Comparison of ENCODE assay signal across 21 cellular contexts in genomic region chr2:63369146-63369545, GRCh38.
DNase-seq lines count a peak whose midpoint lies in the region; ATAC-seq, FAIRE-seq and TF ChIP-seq lines count a peak whose summit lies in the region.
"Had no signal": no experiment of that assay in that cellular context is flagged by ENCODE, and none has a peak within 500 bp of the region (broad histone marks: within the 10 kb centered on the region; RNA-seq: fewer than 3 reads in every experiment).

No MANE protein-coding gene starts in this region.

- no peak for TF ChIP-seq RAD21 in HepG2 (CRISPR knock-in tag; IDR thresholded peaks at IDR 0.05)
- no peak for TF ChIP-seq RAD21 in K562 (CRISPR knock-in tag; conservative IDR thresholded peaks at IDR 0.05 in 1 of 2, IDR thresholded peaks at IDR 0.05 in 1 of 2)

- H3K27ac ChIP-seq in HepG2 (ENCODE audit: extremely low read length, insufficient read depth, low read length), result no peak overlapping the region
- H3K27ac ChIP-seq in right lobe of liver, result no peak overlapping the region
- no peak overlapping the region for H3K27ac ChIP-seq in K562 (ENCODE audit: extremely low read depth, low read depth, low read length)
- H3K27ac ChIP-seq in mesendoderm (ENCODE audit: low read depth, low read length), result no peak overlapping the region
- H3K27ac ChIP-seq: 22Rv1; A549; BLaER1 treated with 17β-estradiol and CSF1 and Interleukin-3, amounts not matched to agents 10 nM and 100 nM; C4-2B had no signal

- H4K5ac ChIP-seq in mesendoderm (ENCODE audit: low read length), result no peak overlapping the region

- BruUV-seq in HepG2 (replicated peaks; lab: Mats Ljungman, UMichigan), result no TSS peak
- no TSS peak for BruUV-seq in K562 (replicated peaks; lab: Mats Ljungman, UMichigan)

- no peaks in the 10 kb centered on the region for H3K9me1 ChIP-seq in K562 (ENCODE audit: control insufficient read depth, insufficient read depth, low read length)

- H2BK5ac ChIP-seq in mesendoderm (ENCODE audit: low read length), result no peak overlapping the region

- H2AFZ ChIP-seq in HepG2 (ENCODE audit: low read length), result no peak overlapping the region
- 0 out of 2 replicates have a peak overlapping the region, but pooled peaks have one; percentile 30 for H2AFZ ChIP-seq in K562 (ENCODE audit: low read depth, low read length)

- CTCF ChIA-PET in HepG2 (lab: Yijun Ruan, JAX; ENCODE audit: low intra/inter-chr PET ratio, low total read pairs), result no interaction called here
- CTCF ChIA-PET in K562 (lab: Yijun Ruan, JAX; ENCODE audit: low intra/inter-chr PET ratio), result no interaction called here

- DNase-seq in HepG2 (ENCODE audit: low spot score) (no peak), right lobe of liver (no peak), K562 (ENCODE audit: extremely low read depth in 1 of 4, low spot score in 3 of 4) (no peak), mesendoderm (no peak), glomerular visceral epithelial cell (ENCODE audit: extremely low spot score) (no peak)
- DNase-seq: AML-193; Caco-2; Calu3; CD4-positive, alpha-beta T cell; CD8-positive, alpha-beta T cell; DMS79 treated with DMSO at 0.1 percent for 48 hours; GF-D8 had no signal

- POLR2A ChIA-PET in HepG2 (lab: Yijun Ruan, JAX), result no interaction called here
- POLR2A ChIA-PET in K562 (lab: Yijun Ruan, JAX), result interaction anchor here (0.6 to 0.9 kb wide), 2 partner anchors 56 to 320 kb away, joined by 3 read pairs; no protein-coding TSS in a partner anchor

- no peak overlapping the region for H3K4me2 ChIP-seq in HepG2 (ENCODE audit: low read depth, low read length)
- H3K4me2 ChIP-seq in K562 (ENCODE audit: insufficient read depth, low read length), result no peak overlapping the region
- no peak overlapping the region for H3K4me2 ChIP-seq in mesendoderm (ENCODE audit: low read length)
- H3K4me2 ChIP-seq: A549; BLaER1 treated with 17β-estradiol and CSF1 and Interleukin-3, amounts not matched to agents 10 nM and 100 nM had no signal

- H4K8ac ChIP-seq in mesendoderm (ENCODE audit: low read depth, low read length), result no peak overlapping the region

- no peaks in the 10 kb centered on the region for H3K79me2 ChIP-seq in HepG2 (ENCODE audit: insufficient read depth, low read length)
- H3K79me2 ChIP-seq in K562 (ENCODE audit: control insufficient read depth, insufficient read depth, low read length), result no peaks in the 10 kb centered on the region
- H3K79me2 ChIP-seq in mesendoderm (ENCODE audit: control insufficient read depth, insufficient read depth, low read length), result no peaks in the 10 kb centered on the region

- H3K27me3 ChIP-seq in HepG2 (ENCODE audit: control insufficient read depth in 1 of 2, insufficient read depth in 2 of 2, low read length in 2 of 2) (no peaks in the 10 kb centered on the region), right lobe of liver (no peaks in the 10 kb centered on the region), K562 (ENCODE audit: control insufficient read depth in 2 of 2, insufficient read depth in 2 of 2, low read length in 2 of 2) (no peaks in the 10 kb centered on the region), mesendoderm (ENCODE audit: insufficient read depth, low read length, poor library complexity) (no peaks in the 10 kb centered on the region)
- H3K27me3 ChIP-seq: BLaER1 treated with 17β-estradiol and CSF1 and Interleukin-3, amounts not matched to agents 10 nM and 100 nM had no signal

- no peaks in the 10 kb centered on the region for H4K20me1 ChIP-seq in HepG2 (ENCODE audit: insufficient read depth, low read length)
- H4K20me1 ChIP-seq in K562 (replicated peaks; ENCODE audit: control insufficient read depth, insufficient read depth, low read length), result no peaks in the 10 kb centered on the region
- H4K20me1 ChIP-seq: BLaER1 treated with 17β-estradiol and CSF1 and Interleukin-3, amounts not matched to agents 10 nM and 100 nM had no signal

- H3K9ac ChIP-seq in HepG2 (ENCODE audit: insufficient read depth, low read depth, low read length) (no peak overlapping the region), K562 (ENCODE audit: insufficient read depth in 1 of 2, low read depth in 2 of 2, low read length in 2 of 2) (no peak overlapping the region), mesendoderm (ENCODE audit: low read length) (no peak overlapping the region)
- H3K9ac ChIP-seq: BLaER1 treated with 17β-estradiol and CSF1 and Interleukin-3, amounts not matched to agents 10 nM and 100 nM had no signal

- H3K9me3 ChIP-seq in HepG2 (ENCODE audit: low read length) (no peaks in the 10 kb centered on the region), right lobe of liver (no peaks in the 10 kb centered on the region), K562 (replicated peaks; ENCODE audit: control insufficient read depth, insufficient read depth, low read depth, low read length) (no peaks in the 10 kb centered on the region)
- H3K9me3 ChIP-seq: A549, Caco-2 had no signal

- no peak for TF ChIP-seq EP300 in HepG2 (IDR thresholded peaks at IDR 0.05; ENCODE audit: low read depth in 2 of 2, low read length in 2 of 2)
- no peak for TF ChIP-seq EP300 in HepG2 (CRISPR knock-in tag; IDR thresholded peaks at IDR 0.05; ENCODE audit: borderline replicate concordance)
- no peak for TF ChIP-seq EP300 in K562 (IDR thresholded peaks at IDR 0.05; ENCODE audit: low read length)

- H3K36me3 ChIP-seq in HepG2 (replicated peaks in 1 of 2; ENCODE audit: control insufficient read depth in 1 of 2, insufficient read depth in 2 of 2, low read length in 2 of 2) (no peaks in the 10 kb centered on the region), right lobe of liver (no peaks in the 10 kb centered on the region), K562 (ENCODE audit: control insufficient read depth, insufficient read depth, low read length) (no peaks in the 10 kb centered on the region), mesendoderm (ENCODE audit: control insufficient read depth, insufficient read depth, low read length) (no peaks in the 10 kb centered on the region)

- no peak overlapping the region for H2BK15ac ChIP-seq in mesendoderm (replicated peaks; ENCODE audit: low read depth)

- no peak for TF ChIP-seq CTCF in HepG2 (CRISPR knock-in tag; IDR thresholded peaks at IDR 0.05)
- no peak for TF ChIP-seq CTCF in right lobe of liver (IDR thresholded peaks at IDR 0.05)
- no peak for TF ChIP-seq CTCF in K562 (IDR thresholded peaks at IDR 0.05 in 2 of 3, conservative IDR thresholded peaks at IDR 0.05 in 1 of 3; ENCODE audit: insufficient read depth in 2 of 3, low read depth in 1 of 3, low read length in 3 of 3)

- intact Hi-C loops in HepG2 (cut with micrococcal nuclease; ENCODE audit: unreplicated experiment) (no loop called here), right lobe of liver (cut with DNase I) (no loop called here), K562 (cut with micrococcal nuclease) (no loop called here)

- FAIRE-seq in HepG2 (lab: Jason Lieb, UNC), result no peak
- FAIRE-seq in K562 (lab: Jason Lieb, UNC), result peak; percentile 6
- FAIRE-seq: A549, D721Med, G401.6, GM12891, GM19239 had no signal

- ATAC-seq in HepG2 (no peak), right lobe of liver (no peak), K562 (no peak), HG02885 (IDR thresholded peaks at IDR 0.05; ENCODE audit: poor library complexity, unreplicated experiment) (no peak)
- ATAC-seq: A549; CD8-positive, alpha-beta T cell had no signal

- 91% methylated on average over 1 of the region's 1 CpG for WGBS in HepG2 (ENCODE audit: low lambda C conversion rate)
- WGBS in right lobe of liver (ENCODE audit: insufficient coverage, low coverage, low lambda C conversion rate, missing lambda C conversion rate), result 92% methylated on average over 1 of the region's 1 CpG
- WGBS in K562 (ENCODE audit: insufficient coverage, low coverage, missing lambda C conversion rate), result 33% methylated on average over 1 of the region's 1 CpG
- no CpG with 5 or more reads among the region's 1 CpG for WGBS in mesendoderm (ENCODE audit: extremely low coverage, insufficient coverage, low lambda C conversion rate)

- H3K56ac ChIP-seq in mesendoderm (ENCODE audit: low read length), result no peak overlapping the region

- H2BK120ac ChIP-seq in mesendoderm (ENCODE audit: low read depth, low read length), result peak overlapping the region; percentile 61

- no peak overlapping the region for H2AK5ac ChIP-seq in mesendoderm (ENCODE audit: low read length)

- in situ Hi-C loops in HepG2 (cut with HindIII; ENCODE audit: extremely low pct_ligation_motif_present, low pct_unique_long_range_greater_than_20kb), result no loop called here
- in situ Hi-C loops in K562 (cut with MboI), result no loop called here

- TF ChIP-seq POLR2A in HepG2 (IDR thresholded peaks at IDR 0.05; ENCODE audit: insufficient read depth in 1 of 2, low read depth in 2 of 2, low read length in 2 of 2), result no peak
- TF ChIP-seq POLR2A in right lobe of liver (IDR thresholded peaks at IDR 0.05), result no peak
- TF ChIP-seq POLR2A in K562 (conservative IDR thresholded peaks at IDR 0.05), result no peak

- H3K4me1 ChIP-seq in HepG2 (ENCODE audit: insufficient read depth, low read length) (peaks cover 6% of the 10 kb centered on the region; the same call in 1 of the 2 replicates), right lobe of liver (no peaks in the 10 kb centered on the region), K562 (replicated peaks in 1 of 2; ENCODE audit: control insufficient read depth in 2 of 2, insufficient read depth in 2 of 2, low read length in 2 of 2) (no peaks in the 10 kb centered on the region), mesendoderm (ENCODE audit: control insufficient read depth, low read depth, low read length) (no peaks in the 10 kb centered on the region)
- H3K4me1 ChIP-seq: A549; BLaER1 treated with 17β-estradiol and CSF1 and Interleukin-3, amounts not matched to agents 10 nM and 100 nM; Caco-2 had no signal

- no peak overlapping the region for H3K4me3 ChIP-seq in HepG2 (replicated peaks in 1 of 3; ENCODE audit: insufficient read depth in 1 of 3, low read depth in 2 of 3, low read length in 3 of 3)
- no peak overlapping the region for H3K4me3 ChIP-seq in right lobe of liver
- no peak overlapping the region for H3K4me3 ChIP-seq in K562
- no peak overlapping the region for H3K4me3 ChIP-seq in mesendoderm (ENCODE audit: low read length)
- H3K4me3 ChIP-seq: A549; BLaER1 treated with 17β-estradiol and CSF1 and Interleukin-3, amounts not matched to agents 10 nM and 100 nM had no signal

- H3K79me1 ChIP-seq in mesendoderm (ENCODE audit: low read length), result no peaks in the 10 kb centered on the region

- no peak overlapping the region for H3K4ac ChIP-seq in mesendoderm (ENCODE audit: low read depth, low read length)

- H3K23ac ChIP-seq in mesendoderm (ENCODE audit: low read length), result no peak overlapping the region

- H3K18ac ChIP-seq in mesendoderm (ENCODE audit: low read length), result no peak overlapping the region

TF ChIP-seq in HepG2, 621 proteins besides CTCF, POLR2A, EP300 and RAD21:
- TF ChIP-seq ZNF253 (CRISPR knock-in tag; IDR thresholded peaks at IDR 0.05; ENCODE audit: borderline replicate concordance) (no peak), ATF7 (IDR thresholded peaks at IDR 0.05) (peak; percentile 71; the same call in 1 of the 2 replicates), ATF7 (CRISPR knock-in tag; IDR thresholded peaks at IDR 0.05) (no peak)

TF ChIP-seq in K562, 482 proteins besides CTCF, POLR2A, EP300 and RAD21 (continues in another document):
- no peak for TF ChIP-seq ASH1L (IDR thresholded peaks at IDR 0.05; ENCODE audit: borderline replicate concordance, low read depth, partially characterized antibody)
- peak; percentile 70 for TF ChIP-seq CREM (IDR thresholded peaks at IDR 0.05; ENCODE audit: low read depth)
- no peak for TF ChIP-seq ZNF644 (tag; IDR thresholded peaks at IDR 0.05; ENCODE audit: low read depth)

Comparison
In these comparisons a context has a peak if more than half of its experiments do, and no peak if none do; other contexts are left out.
1. Of the 241 proteins assayed by ChIP-seq in both HepG2 and K562: peak only in HepG2: none; only in K562: CREM; in both: none; in neither: 237; mixed calls (peak in some experiments, not most) for 3.